2 cellular contexts compared by ENCODE assay signal in genomic region chr2:26061539-26061938, GRCh38.
TF ChIP-seq lines count a peak whose summit lies in the region.

No MANE protein-coding gene starts in this region.

TF ChIP-seq in HEK293, 187 proteins besides CTCF, POLR2A, EP300 and RAD21 (continued from another document):
- TF ChIP-seq ZNF645 (tag by site-specific recombination; IDR thresholded peaks at IDR 0.05) = no peak
- TF ChIP-seq ZNF280C (tag by site-specific recombination; IDR thresholded peaks at IDR 0.05) = no peak
- TF ChIP-seq ZFP3 (tag by site-specific recombination; IDR thresholded peaks at IDR 0.05; ENCODE audit: low read depth) = no peak
- no peak for TF ChIP-seq ZNF488 (tag by site-specific recombination; IDR thresholded peaks at IDR 0.05)
- TF ChIP-seq SP7 (tag by site-specific recombination; IDR thresholded peaks at IDR 0.05) = 0 out of 2 replicates have a peak, but pooled peaks have one; percentile 16
- no peak for TF ChIP-seq ZNF792 (tag by site-specific recombination; IDR thresholded peaks at IDR 0.05)
- TF ChIP-seq ZNF777 (tag by site-specific recombination; IDR thresholded peaks at IDR 0.05; ENCODE audit: borderline replicate concordance) = no peak

TF ChIP-seq in K562, 482 proteins besides CTCF, POLR2A, EP300 and RAD21 (continued from another document and continues in another):
- TF ChIP-seq PHTF2 (CRISPR knock-in tag; IDR thresholded peaks at IDR 0.05) (no peak), AFF4 (CRISPR knock-in tag; IDR thresholded peaks at IDR 0.05) (no peak), RFX1 (IDR thresholded peaks at IDR 0.05) (no peak), MAX (CRISPR knock-in tag; IDR thresholded peaks at IDR 0.05) (no peak), ATF1 (CRISPR knock-in tag; IDR thresholded peaks at IDR 0.05) (no peak), ATF1 (tag; IDR thresholded peaks at IDR 0.05) (0 out of 2 replicates have a peak, but pooled peaks have one; percentile 19), ZNF395 (CRISPR knock-in tag; IDR thresholded peaks at IDR 0.05) (no peak), FOXM1 (IDR thresholded peaks at IDR 0.05; ENCODE audit: low read depth) (no peak), FOXM1 (CRISPR knock-in tag; IDR thresholded peaks at IDR 0.05; ENCODE audit: low read depth) (no peak), PYGO2 (tag; IDR thresholded peaks at IDR 0.05) (no peak), SMARCA4 (IDR thresholded peaks at IDR 0.05) (0 out of 2 replicates have a peak, but pooled peaks have one; percentile 19), ZNF133 (CRISPR knock-in tag; IDR thresholded peaks at IDR 0.05) (no peak), YBX1 (IDR thresholded peaks at IDR 0.05) (no peak), THRA (IDR thresholded peaks at IDR 0.05) (no peak), TSHZ1 (CRISPR knock-in tag; IDR thresholded peaks at IDR 0.05) (no peak), CC2D1A (IDR thresholded peaks at IDR 0.05) (peak; percentile 48; the same call in 1 of the 2 replicates), PKNOX1 (IDR thresholded peaks at IDR 0.05) (peak; percentile 96), STAT5A (IDR thresholded peaks at IDR 0.05; ENCODE audit: borderline replicate concordance, low read length) (no peak), GABPB2 (CRISPR knock-in tag; conservative IDR thresholded peaks at IDR 0.05) (no peak), ZBTB9 (CRISPR knock-in tag; IDR thresholded peaks at IDR 0.05) (no peak), ZC3H4 (CRISPR knock-in tag; IDR thresholded peaks at IDR 0.05; ENCODE audit: borderline replicate concordance) (no peak), HMBOX1 (IDR thresholded peaks at IDR 0.05) (peak; percentile 65), MEF2A (IDR thresholded peaks at IDR 0.05; ENCODE audit: control insufficient read depth, low read depth, low read length) (no peak), BCLAF1 (IDR thresholded peaks at IDR 0.05; ENCODE audit: borderline replicate concordance in 1 of 2, control insufficient read depth in 1 of 2, low read depth in 2 of 2, low read length in 1 of 2) (no peak), VEZF1 (CRISPR knock-in tag; IDR thresholded peaks at IDR 0.05) (peak; percentile 86), NFIX (CRISPR knock-in tag; IDR thresholded peaks at IDR 0.05; ENCODE audit: low read depth) (no peak), GTF2A2 (tag; IDR thresholded peaks at IDR 0.05) (no peak), FOSL1 (tag; conservative IDR thresholded peaks at IDR 0.05) (peak; percentile 75), ZNF23 (CRISPR knock-in tag; IDR thresholded peaks at IDR 0.05) (no peak), ARNT (IDR thresholded peaks at IDR 0.05) (no peak), TAL1 (IDR thresholded peaks at IDR 0.05) (no peak), NBN (IDR thresholded peaks at IDR 0.05; ENCODE audit: low read depth) (0 out of 2 replicates have a peak, but pooled peaks have one; percentile 25), ELK3 (CRISPR knock-in tag; IDR thresholded peaks at IDR 0.05) (no peak), ZNF143 (CRISPR knock-in tag; IDR thresholded peaks at IDR 0.05) (no peak)
